24 cellular contexts compared by ENCODE assay signal in genomic region chr17:79159471-79159870, GRCh38.
DNase-seq lines count a peak whose midpoint lies in the region; ATAC-seq, FAIRE-seq and TF ChIP-seq lines count a peak whose summit lies in the region.
"Had no signal": no experiment of that assay in that cellular context is flagged by ENCODE, and none has a peak within 500 bp of the region (broad histone marks: within the 10 kb centered on the region; RNA-seq: fewer than 3 reads in every experiment).

No MANE protein-coding gene starts in this region.

- no peaks in the 10 kb centered on the region for H3K23me2 ChIP-seq in H1 (ENCODE audit: low read depth, low read length)

- no peak overlapping the region for H3K14ac ChIP-seq in H1 (ENCODE audit: insufficient read length)

- no peaks in the 10 kb centered on the region for H3K9me3 ChIP-seq in HepG2 (ENCODE audit: low read length)
- H3K9me3 ChIP-seq in right lobe of liver = no peaks in the 10 kb centered on the region
- H3K9me3 ChIP-seq in H1 (ENCODE audit: insufficient read depth in 2 of 2, low read depth in 1 of 2, low read length in 1 of 2) = no peaks in the 10 kb centered on the region
- no peaks in the 10 kb centered on the region for H3K9me3 ChIP-seq in neural cell (ENCODE audit: low read length)
- H3K9me3 ChIP-seq in left ventricle myocardium inferior (replicated peaks) = no peaks in the 10 kb centered on the region
- H3K9me3 ChIP-seq: BE2C; BLaER1 treated with 17β-estradiol and CSF1 and Interleukin-3, amounts not matched to agents 10 nM and 100 nM had no signal

- H3F3A ChIP-seq in neural cell (ENCODE audit: insufficient read depth, low read length, poor library complexity, severe bottlenecking) = no peaks in the 10 kb centered on the region

- no peak overlapping the region for H3K18ac ChIP-seq in H1 (ENCODE audit: extremely low read depth, low read length)

- TF ChIP-seq CTCF in HepG2 (CRISPR knock-in tag; IDR thresholded peaks at IDR 0.05) = no peak
- no peak for TF ChIP-seq CTCF in right lobe of liver (IDR thresholded peaks at IDR 0.05)
- TF ChIP-seq CTCF in H1 (IDR thresholded peaks at IDR 0.05; ENCODE audit: control extremely low read depth in 1 of 3, insufficient read depth in 1 of 3, low read depth in 1 of 3, low read length in 3 of 3) = no peak
- TF ChIP-seq CTCF in neural cell (IDR thresholded peaks at IDR 0.05; ENCODE audit: poor library complexity, severe bottlenecking) = no peak
- no peak for TF ChIP-seq CTCF in left ventricle myocardium inferior (IDR thresholded peaks at IDR 0.05; ENCODE audit: borderline replicate concordance)

- H3K4me2 ChIP-seq in HepG2 (ENCODE audit: low read depth, low read length) = no peak overlapping the region
- no peak overlapping the region for H3K4me2 ChIP-seq in H1 (ENCODE audit: insufficient read depth in 1 of 2, low read depth in 2 of 2, low read length in 2 of 2)
- no peak overlapping the region for H3K4me2 ChIP-seq in neural cell (ENCODE audit: low read length)

- no peak for DNase-seq in HepG2 (ENCODE audit: low spot score)
- no peak for DNase-seq in right lobe of liver
- DNase-seq in H1 (ENCODE audit: low read depth in 1 of 2, low spot score in 2 of 2) = no peak
- DNase-seq in COLO829 (ENCODE audit: low spot score) = no peak
- no peak for DNase-seq in left ventricle myocardium inferior
- DNase-seq: Calu3; CD4-positive, alpha-beta T cell; CD8-positive, alpha-beta memory T cell; COR-L47; DMS53; DMS79 treated with DMSO at 0.1 percent for 48 hours; GF-D8; GOT3; H7; HFFc6 had no signal

- H3K9ac ChIP-seq in HepG2 (ENCODE audit: insufficient read depth, low read depth, low read length) = no peak overlapping the region
- no peak overlapping the region for H3K9ac ChIP-seq in H1 (replicated peaks in 1 of 4; ENCODE audit: extremely low read depth in 1 of 4, low read depth in 3 of 4, low read length in 3 of 4)
- H3K9ac ChIP-seq in neural cell (ENCODE audit: low read length) = peak overlapping the region; percentile 19

- TF ChIP-seq RAD21 in HepG2 (CRISPR knock-in tag; IDR thresholded peaks at IDR 0.05) (no peak), H1 (IDR thresholded peaks at IDR 0.05 in 1 of 2, conservative IDR thresholded peaks at IDR 0.05 in 1 of 2; ENCODE audit: low read depth in 2 of 2, low read length in 2 of 2) (no peak), neural cell (conservative IDR thresholded peaks at IDR 0.05) (no peak)

- H4K20me1 ChIP-seq in HepG2 (ENCODE audit: insufficient read depth, low read length) = no peaks in the 10 kb centered on the region; the same call in 1 of the 2 replicates
- H4K20me1 ChIP-seq in H1 (replicated peaks in 1 of 2; ENCODE audit: control insufficient read depth in 1 of 2, insufficient read depth in 2 of 2, low read length in 2 of 2) = no peaks in the 10 kb centered on the region
- no peaks in the 10 kb centered on the region for H4K20me1 ChIP-seq in neural cell (ENCODE audit: insufficient read depth)
- H4K20me1 ChIP-seq: BLaER1 treated with 17β-estradiol and CSF1 and Interleukin-3, amounts not matched to agents 10 nM and 100 nM had no signal

- H2BK15ac ChIP-seq in H1 (ENCODE audit: low read length) = no peak overlapping the region

- no peaks in the 10 kb centered on the region for H3K9me2 ChIP-seq in neural cell (ENCODE audit: insufficient read depth, low read length)

- H2BK120ac ChIP-seq in H1 (replicated peaks; ENCODE audit: low read depth, low read length) = no peak overlapping the region

- H3K79me2 ChIP-seq in HepG2 (ENCODE audit: insufficient read depth, low read length) (no peaks in the 10 kb centered on the region), H1 (ENCODE audit: control insufficient read depth in 1 of 2, insufficient read depth in 2 of 2, low read length in 2 of 2) (no peaks in the 10 kb centered on the region), neural cell (replicated peaks; ENCODE audit: insufficient read depth, low read length) (no peaks in the 10 kb centered on the region)

- no peak overlapping the region for H3K4me3 ChIP-seq in HepG2 (replicated peaks in 1 of 3; ENCODE audit: insufficient read depth in 1 of 3, low read depth in 2 of 3, low read length in 3 of 3)
- H3K4me3 ChIP-seq in right lobe of liver = no peak overlapping the region
- no peak overlapping the region for H3K4me3 ChIP-seq in H1 (ENCODE audit: extremely low read depth in 1 of 4, insufficient read depth in 2 of 4, low read depth in 3 of 4, low read length in 4 of 4)
- H3K4me3 ChIP-seq in neural cell (ENCODE audit: low read length) = peak overlapping the region; percentile 31
- H3K4me3 ChIP-seq in left ventricle myocardium inferior = no peak overlapping the region
- H3K4me3 ChIP-seq: BLaER1 treated with 17β-estradiol and CSF1 and Interleukin-3, amounts not matched to agents 10 nM and 100 nM had no signal

- no peak overlapping the region for H2AK5ac ChIP-seq in H1 (ENCODE audit: low read depth, low read length)

- no peak overlapping the region for H4K5ac ChIP-seq in H1 (ENCODE audit: insufficient read length, low read depth, low read length)

- no peak overlapping the region for H2AFZ ChIP-seq in HepG2 (ENCODE audit: low read length)
- no peak overlapping the region for H2AFZ ChIP-seq in H1 (ENCODE audit: low read length)
- H2AFZ ChIP-seq in neural cell (ENCODE audit: low read depth, low read length) = no peak overlapping the region

- peak overlapping the region; percentile 81; the same call in 1 of the 2 replicates for H2BK12ac ChIP-seq in H1 (ENCODE audit: low read depth, low read length)

- no peak overlapping the region for H3K4ac ChIP-seq in H1 (replicated peaks; ENCODE audit: insufficient read length, low read depth, low read length)

- POLR2A ChIA-PET in HepG2 (lab: Yijun Ruan, JAX) = no interaction called here
- POLR2A ChIA-PET in H1 (lab: Charles Lee; ENCODE audit: partially characterized antibody) = interaction anchor here (0.6 to 1.2 kb wide), 3 partner anchors 10 to 331 kb away, joined by 3 to 4 read pairs (median 4); no protein-coding TSS in a partner anchor

- no peak overlapping the region for H4K91ac ChIP-seq in H1 (replicated peaks; ENCODE audit: insufficient read length, low read length)

- ATAC-seq in HepG2 = no peak
- ATAC-seq in right lobe of liver = no peak
- ATAC-seq in HG02885 (IDR thresholded peaks at IDR 0.05; ENCODE audit: poor library complexity, unreplicated experiment) = no peak
- no peak for ATAC-seq in GM18498 (IDR thresholded peaks at IDR 0.05; ENCODE audit: unreplicated experiment)
- ATAC-seq: HCT116 had no signal

- CTCF ChIA-PET in HepG2 (lab: Yijun Ruan, JAX; ENCODE audit: low intra/inter-chr PET ratio, low total read pairs) (no interaction called here), H1 (lab: Charles Lee; ENCODE audit: partially characterized antibody) (interaction anchor here (0.7 to 3.2 kb wide), 12 partner anchors 9 to 238 kb away, joined by 3 to 12 read pairs (median 3); no protein-coding TSS in a partner anchor)

- no peak overlapping the region for H3K23ac ChIP-seq in H1 (ENCODE audit: insufficient read length)

- no peaks in the 10 kb centered on the region for H3K36me3 ChIP-seq in HepG2 (replicated peaks in 1 of 2; ENCODE audit: control insufficient read depth in 1 of 2, insufficient read depth in 2 of 2, low read length in 2 of 2)
- no peaks in the 10 kb centered on the region for H3K36me3 ChIP-seq in right lobe of liver
- H3K36me3 ChIP-seq in H1 (ENCODE audit: control insufficient read depth in 2 of 4, insufficient read depth in 4 of 4, low read length in 3 of 4) = no peaks in the 10 kb centered on the region
- H3K36me3 ChIP-seq in neural cell (ENCODE audit: insufficient read depth, low read length) = no peaks in the 10 kb centered on the region
- no peaks in the 10 kb centered on the region for H3K36me3 ChIP-seq in left ventricle myocardium inferior
- H3K36me3 ChIP-seq: BE2C; BLaER1 treated with 17β-estradiol and CSF1 and Interleukin-3, amounts not matched to agents 10 nM and 100 nM had no signal

- H2BK20ac ChIP-seq in H1 (ENCODE audit: low read length) = no peak overlapping the region

- H3K27me3 ChIP-seq in HepG2 (ENCODE audit: control insufficient read depth in 1 of 2, insufficient read depth in 2 of 2, low read length in 2 of 2) (peaks cover 61 to 98% of the 10 kb centered on the region in 2 experiments), right lobe of liver (no peaks in the 10 kb centered on the region), H1 (replicated peaks in 1 of 4; ENCODE audit: control insufficient read depth in 3 of 4, extremely low read depth in 1 of 4, insufficient read depth in 3 of 4, low read length in 3 of 4) (no peaks in the 10 kb centered on the region), neural cell (ENCODE audit: insufficient read depth, low read depth, low read length) (no peaks in the 10 kb centered on the region), left ventricle myocardium inferior (ENCODE audit: low read depth) (peaks cover 85% of the 10 kb centered on the region)
- H3K27me3 ChIP-seq: BLaER1 treated with 17β-estradiol and CSF1 and Interleukin-3, amounts not matched to agents 10 nM and 100 nM had no signal

- no TSS peak for BruUV-seq in HepG2 (replicated peaks; lab: Mats Ljungman, UMichigan)

- TF ChIP-seq EP300 in HepG2 (IDR thresholded peaks at IDR 0.05; ENCODE audit: low read depth in 2 of 2, low read length in 2 of 2) = no peak
- no peak for TF ChIP-seq EP300 in HepG2 (CRISPR knock-in tag; IDR thresholded peaks at IDR 0.05; ENCODE audit: borderline replicate concordance)
- TF ChIP-seq EP300 in H1 (IDR thresholded peaks at IDR 0.05; ENCODE audit: borderline replicate concordance in 1 of 2, low read depth in 2 of 2, low read length in 2 of 2) = no peak
- TF ChIP-seq EP300 in neural cell (conservative IDR thresholded peaks at IDR 0.05; ENCODE audit: poor library complexity, severe bottlenecking) = no peak

- FAIRE-seq in HepG2 (lab: Jason Lieb, UNC) (no peak), H1 (lab: Jason Lieb, UNC) (no peak)
- FAIRE-seq: A204.1, GM12891 had no signal

- intact Hi-C loops in HepG2 (cut with micrococcal nuclease; ENCODE audit: unreplicated experiment) = no loop called here
- intact Hi-C loops in right lobe of liver (cut with DNase I) = loop anchor here in 1 of 2 donors (10.0 kb wide), 1 partner anchor 55 kb away; no protein-coding TSS in a partner anchor
- intact Hi-C loops in left ventricle myocardium inferior (cut with micrococcal nuclease) = no loop called here

- TF ChIP-seq POLR2A in HepG2 (IDR thresholded peaks at IDR 0.05; ENCODE audit: insufficient read depth in 1 of 2, low read depth in 2 of 2, low read length in 2 of 2) (no peak), right lobe of liver (IDR thresholded peaks at IDR 0.05) (no peak), H1 (IDR thresholded peaks at IDR 0.05; ENCODE audit: control extremely low read depth in 1 of 2, low read depth in 2 of 2, low read length in 2 of 2) (no peak)

- H2BK5ac ChIP-seq in H1 (ENCODE audit: low read depth, low read length) = no peak overlapping the region

- 16% methylated on average over 4 of the region's 6 CpGs for WGBS in HepG2 (ENCODE audit: low lambda C conversion rate)
- 60% methylated on average over 4 of the region's 6 CpGs for WGBS in right lobe of liver (ENCODE audit: insufficient coverage, low coverage, low lambda C conversion rate, missing lambda C conversion rate)
- WGBS in H1 (ENCODE audit: extremely low coverage in 1 of 2, insufficient coverage in 1 of 2, insufficient read length in 1 of 2, insufficient replicate concordance in 2 of 2, low coverage in 1 of 2, low lambda C conversion rate in 2 of 2, missing lambda C conversion rate in 1 of 2), 2 experiments = 88% methylated on average over 6 of the region's 6 CpGs; no CpG with 5 or more reads in 1 of the 2 experiments

- H3K27ac ChIP-seq in HepG2 (ENCODE audit: extremely low read length, insufficient read depth, low read length) = no peak overlapping the region
- H3K27ac ChIP-seq in right lobe of liver = no peak overlapping the region
- H3K27ac ChIP-seq in H1 (ENCODE audit: low read depth, low read length) = no peak overlapping the region
- no peak overlapping the region for H3K27ac ChIP-seq in neural cell (ENCODE audit: low read length)
- no peak overlapping the region for H3K27ac ChIP-seq in left ventricle myocardium inferior (replicated peaks)
- H3K27ac ChIP-seq: 22Rv1 had no signal

- no peak overlapping the region for H3K56ac ChIP-seq in H1 (replicated peaks; ENCODE audit: insufficient read length, low read depth, low read length)

- in situ Hi-C loops in HepG2 (cut with HindIII; ENCODE audit: extremely low pct_ligation_motif_present, low pct_unique_long_range_greater_than_20kb) = no loop called here

- H3K4me1 ChIP-seq in HepG2 (ENCODE audit: insufficient read depth, low read length) (no peaks in the 10 kb centered on the region), right lobe of liver (no peaks in the 10 kb centered on the region), H1 (replicated peaks in 1 of 4; ENCODE audit: control insufficient read depth in 3 of 4, insufficient read depth in 4 of 4, low read length in 3 of 4) (peaks cover 0 to 7% (median 0%) of the 10 kb centered on the region in 4 experiments; a peak in 1 of 7 replicates), left ventricle myocardium inferior (peaks cover 6% of the 10 kb centered on the region)

- H4K8ac ChIP-seq in H1 (ENCODE audit: extremely low read depth, insufficient read depth, low read length) = no peak overlapping the region

- H3K79me1 ChIP-seq in H1 (ENCODE audit: low read depth, low read length) = no peaks in the 10 kb centered on the region; the same call in 1 of the 2 replicates
